2 cellular contexts compared by ENCODE assay signal in genomic region chr2:28644760-28645159, GRCh38.
TF ChIP-seq lines count a peak whose summit lies in the region.

No MANE protein-coding gene starts in this region.

TF ChIP-seq in GM23338, 12 proteins besides CTCF, POLR2A, EP300 and RAD21 (continued from another document):
- TF ChIP-seq REST (IDR thresholded peaks at IDR 0.05; ENCODE audit: unreplicated experiment) (no peak), POLR2AphosphoS5 (IDR thresholded peaks at IDR 0.05; ENCODE audit: low read depth) (no peak), STAT1 (IDR thresholded peaks at IDR 0.05; ENCODE audit: unreplicated experiment) (no peak), ZNF331 (CRISPR knock-in tag; IDR thresholded peaks at IDR 0.05; ENCODE audit: low read depth) (no peak), JUNB (IDR thresholded peaks at IDR 0.05; ENCODE audit: unreplicated experiment) (no peak), NANOG (IDR thresholded peaks at IDR 0.05; ENCODE audit: borderline replicate concordance) (no peak), EZH2phosphoT487 (IDR thresholded peaks at IDR 0.05; ENCODE audit: unreplicated experiment) (no peak), CREB1 (CRISPR knock-in tag; IDR thresholded peaks at IDR 0.05; ENCODE audit: low read depth) (no peak), ZNF462 (CRISPR knock-in tag; IDR thresholded peaks at IDR 0.05) (no peak)

TF ChIP-seq in K562, 482 proteins besides CTCF, POLR2A, EP300 and RAD21 (continued from another document):
- TF ChIP-seq ZNF140 (CRISPR knock-in tag; IDR thresholded peaks at IDR 0.05) (no peak), TCF15 (CRISPR knock-in tag; IDR thresholded peaks at IDR 0.05) (no peak)
